In the genomic region with DNA sequence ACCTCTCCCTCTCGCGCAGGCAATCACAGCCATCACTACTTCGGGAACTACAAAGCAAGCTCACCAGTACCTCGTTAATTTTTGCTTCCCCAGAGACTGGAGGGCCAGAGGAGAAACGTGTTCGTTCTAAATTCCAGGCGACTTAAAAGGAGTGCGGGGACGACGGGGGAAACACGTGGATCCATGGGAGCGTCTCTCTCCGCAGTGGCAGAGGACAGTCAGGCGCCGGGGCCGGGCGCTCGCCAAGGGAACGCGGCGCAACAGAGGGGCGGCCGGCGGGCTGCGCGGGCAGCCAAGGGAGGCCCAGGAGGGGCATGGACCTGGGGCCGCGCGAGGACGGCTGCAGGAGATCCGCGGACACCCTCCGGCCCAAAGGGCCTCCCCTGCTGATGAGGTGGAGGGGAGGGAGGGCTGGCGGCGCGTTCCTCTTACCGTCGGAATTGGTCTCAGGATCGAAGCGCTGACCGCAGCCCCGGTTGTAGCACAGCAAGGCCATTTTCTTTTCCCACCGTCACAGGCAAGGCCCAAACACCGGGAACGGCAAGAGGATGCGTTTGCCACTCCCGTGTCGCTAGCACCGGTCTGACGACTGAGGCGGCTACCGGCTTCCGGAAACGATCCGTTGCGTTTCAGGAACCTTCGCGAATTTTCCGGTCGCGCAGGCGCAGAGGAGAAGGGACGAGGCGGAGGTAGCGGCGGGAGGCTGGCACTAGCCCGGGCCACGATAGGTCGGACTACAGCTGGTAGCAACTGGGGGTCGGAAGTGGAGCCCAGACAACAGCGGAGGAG, we compare ENCODE assay signal across 8 cellular contexts. TPM values are rescaled to one million over a fixed set of nuclear protein-coding genes. Genes with fewer than 3 reads are reported as not detected.
DNase-seq lines count a peak whose midpoint lies in the region; TF ChIP-seq lines count a peak whose summit lies in the region.

TSS of gene CHORDC1 (minus strand) at position 591 of the 789 bp plus-strand sequence. CDS start at position 496, 95 bp downstream.

- in situ Hi-C loops in HAP-1 (cut with MboI; ENCODE audit: low sequenced_read_pairs): no loop called here

- peak within 1 kb of the TSS; percentile 63 for H3K27ac ChIP-seq in SJCRH30
- peak within 1 kb of the TSS; percentile 82 for H3K27ac ChIP-seq in neural progenitor cell

- peak within 1 kb of the TSS; percentile 99 for H3K4me3 Mint-ChIP-seq in neural progenitor cell

- H3K27me3 ChIP-seq in HAP-1 (ENCODE audit: low read depth): no peaks in the 10 kb centered on the region
- H3K27me3 ChIP-seq in MG63: no peaks in the 10 kb centered on the region
- H3K27me3 ChIP-seq in SJCRH30: no peaks in the 10 kb centered on the region
- H3K27me3 ChIP-seq in neural progenitor cell: no peaks in the 10 kb centered on the region

- H3K4me3 ChIP-seq in HAP-1 (peak within 1 kb of the TSS; percentile 88), MG63 (peak within 1 kb of the TSS; percentile 86), SJCRH30 (peak within 1 kb of the TSS; percentile 83), neural progenitor cell (peak within 1 kb of the TSS; percentile 72)

- peaks cover 63% of the 10 kb centered on the region for H3K79me2 ChIP-seq in neural progenitor cell (ENCODE audit: low read depth)

- H3K27ac Mint-ChIP-seq in neural progenitor cell: peak within 1 kb of the TSS; percentile 99

- peak within 1 kb of the TSS; percentile 84 for H3K9ac ChIP-seq in neural progenitor cell

- H3K4me1 Mint-ChIP-seq in neural progenitor cell: peaks cover 27% of the 10 kb centered on the region

- H3K9me3 Mint-ChIP-seq in neural progenitor cell: no peaks in the 10 kb centered on the region

- H3K9me3 ChIP-seq in HAP-1: no peaks in the 10 kb centered on the region
- no peaks in the 10 kb centered on the region for H3K9me3 ChIP-seq in MG63
- no peaks in the 10 kb centered on the region for H3K9me3 ChIP-seq in SJCRH30 (replicated peaks)
- no peaks in the 10 kb centered on the region for H3K9me3 ChIP-seq in neural progenitor cell (ENCODE audit: low read depth)

- peak within 1 kb of the TSS; percentile 98 for H3K4me2 ChIP-seq in neural progenitor cell

- DNase-seq in GDM1 (lab: John Stamatoyannopoulos, UW) (peak; percentile 84), HAP-1 (ENCODE audit: low spot score in 2 of 2) (peak; percentile 77 to 92), MG63 (peak; percentile 87), SJCRH30 (peak; percentile 82 to 86), foreskin melanocyte (peak; percentile 75), neural progenitor cell (ENCODE audit: low spot score) (peak; percentile 87), stromal cell of bone marrow (ENCODE audit: low read depth) (peak; percentile 75)
- peak; percentile 90 for DNase-seq in activated gamma-delta T cell treated with anti-CD3 and anti-CD28 coated beads, Interleukin-2, amount 50 U/mL, for 16 hours (ENCODE audit: low read depth)

- peaks cover 2% of the 10 kb centered on the region for H3K27me3 Mint-ChIP-seq in neural progenitor cell (ENCODE audit: insufficient read depth, low read depth)

- H3K36me3 ChIP-seq in HAP-1 (replicated peaks) (peaks cover 18% of the 10 kb centered on the region), MG63 (peaks cover 7% of the 10 kb centered on the region), SJCRH30 (0 out of 2 replicates have a peak, but pooled peaks cover 2% of the 10 kb centered on the region), neural progenitor cell (no peaks in the 10 kb centered on the region)

- no peaks in the 10 kb centered on the region for H3F3A ChIP-seq in neural progenitor cell (ENCODE audit: low read depth)

- peaks cover 8% of the 10 kb centered on the region for H3K36me3 Mint-ChIP-seq in neural progenitor cell

- H4K20me1 ChIP-seq in neural progenitor cell (ENCODE audit: low read depth): peaks cover 46% of the 10 kb centered on the region

- TF ChIP-seq CTCF in neural progenitor cell (IDR thresholded peaks at IDR 0.05): no peak

- H3K4me1 ChIP-seq in HAP-1: peaks cover 21% of the 10 kb centered on the region
- 0 out of 2 replicates have a peak, but pooled peaks cover 4% of the 10 kb centered on the region for H3K4me1 ChIP-seq in SJCRH30
- H3K4me1 ChIP-seq in neural progenitor cell: peaks cover 12% of the 10 kb centered on the region

- H2AFZ ChIP-seq in neural progenitor cell (replicated peaks): peak within 1 kb of the TSS; percentile 99

RNA-seq across cellular contexts. Expression of gene CHORDC1, which starts in this region (rescaled TPM):
- 73.8 and 189 TPM in 2 replicates for total RNA-seq in MG63 (2014; rRNA removed; shearing (Covaris generic); ENCODE audit: low replicate concordance)
- total RNA-seq in SJCRH30 (2014; rRNA removed; shearing (Covaris generic)): 29.9 and 39.9 TPM in 2 replicates
- total RNA-seq in neural progenitor cell (ENCODE audit: low replicate concordance): 75.0 and 120 TPM in 2 replicates

Comparison
In these comparisons a context has a peak if more than half of its experiments do, and no peak if none do; other contexts are left out.
1. Peak in every context shown above with its lines: DNase-seq, H3K4me3 ChIP-seq and H3K27ac ChIP-seq.